10 cellular contexts compared by ENCODE assay signal in genomic region chr5:119365847-119366536, GRCh38. TPM values are rescaled to one million over a fixed set of nuclear protein-coding genes. Genes with fewer than 3 reads are reported as not detected.
DNase-seq lines count a peak whose midpoint lies in the region; ATAC-seq, FAIRE-seq and TF ChIP-seq lines count a peak whose summit lies in the region.
"Had no signal": no experiment of that assay in that cellular context is flagged by ENCODE, and none has a peak within 500 bp of the region (broad histone marks: within the 10 kb centered on the region; RNA-seq: fewer than 3 reads in every experiment).

No MANE protein-coding gene starts in this region.

- peak overlapping the region; percentile 55 to 88 (median 81) for H3K27ac Mint-ChIP-seq in CD14-positive monocyte
- 0 out of 2 replicates have a peak overlapping the region, but pooled peaks have one; percentile 16 for H3K27ac Mint-ChIP-seq in HFFc6
- H3K27ac Mint-ChIP-seq in natural killer cell treated with Interleukin-12 subunit alpha and Interleukin-12 subunit beta and Interleukin-15 and Interleukin-18, amount 100 ng/mL, for 72 hours = peak overlapping the region; percentile 85 to 99

- WGBS in GM12878 (ENCODE audit: insufficient coverage, insufficient replicate concordance, low lambda C conversion rate, missing lambda C conversion rate) = 13% methylated on average over 3 of the region's 3 CpGs

- in situ Hi-C loops in GM12878 (cut with MboI) = no loop called here

- peak overlapping the region; percentile 95 for H3K27ac ChIP-seq in GM12878 (ENCODE audit: control insufficient read depth, insufficient read depth)

- no peak for TF ChIP-seq POLR2A in GM12878 (IDR thresholded peaks at IDR 0.05; ENCODE audit: low read depth, low read length)

- H3K9me3 Mint-ChIP-seq in CD14-positive monocyte (no peaks in the 10 kb centered on the region), HFFc6 (no peaks in the 10 kb centered on the region)
- no peaks in the 10 kb centered on the region for H3K9me3 Mint-ChIP-seq in natural killer cell treated with Interleukin-12 subunit alpha and Interleukin-12 subunit beta and Interleukin-15 and Interleukin-18, amount 100 ng/mL, for 72 hours

- H3K4me3 Mint-ChIP-seq in CD14-positive monocyte = no peak overlapping the region
- H3K4me3 Mint-ChIP-seq in HFFc6 = no peak overlapping the region; the same call in 1 of the 2 replicates
- peak overlapping the region; percentile 71 for H3K4me3 Mint-ChIP-seq in natural killer cell treated with Interleukin-12 subunit alpha and Interleukin-12 subunit beta and Interleukin-15 and Interleukin-18, amount 100 ng/mL, for 72 hours

- H3K4me2 ChIP-seq in GM12878 (ENCODE audit: control insufficient read depth, insufficient read depth) = peak overlapping the region; percentile 75

- H2AFZ ChIP-seq in GM12878 (ENCODE audit: control insufficient read depth, low read depth, low read length) = no peak overlapping the region

- SMC1A ChIA-PET in GM12878 (lab: Charles Lee; ENCODE audit: uncharacterized antibody, unreplicated experiment) = interaction anchor here (0.5 to 26.3 kb wide), 16 partner anchors 14 to 146 kb away, joined by 3 to 1117 read pairs (median 6); partner anchors contain the start of gene TNFAIP8

- no peaks in the 10 kb centered on the region for H3K9me3 ChIP-seq in GM12878 (replicated peaks; ENCODE audit: control insufficient read depth, insufficient read depth, low read length)

- H3K9ac ChIP-seq in GM12878 (ENCODE audit: control insufficient read depth, insufficient read depth, low read length) = 0 out of 2 replicates have a peak overlapping the region, but pooled peaks have one; percentile 21

- H3K79me2 ChIP-seq in GM12878 (ENCODE audit: control insufficient read depth, insufficient read depth, low read length) = peaks cover 98% of the 10 kb centered on the region

- CTCF ChIA-PET in GM12878 (lab: Yijun Ruan, JAX) = interaction anchor here (0.5 to 12.8 kb wide), 8 partner anchors 9 to 381 kb away, joined by 3 to 187 read pairs (median 12); partner anchors contain the start of genes DTWD2 and TNFAIP8

- TF ChIP-seq EP300 in GM12878 (IDR thresholded peaks at IDR 0.05; ENCODE audit: borderline replicate concordance in 1 of 2, control insufficient read depth in 1 of 2, low read depth in 2 of 2, low read length in 2 of 2) = no peak

- peaks cover 51% of the 10 kb centered on the region for H3K4me1 ChIP-seq in GM12878 (ENCODE audit: control insufficient read depth, insufficient read depth, low read length)

- POLR2A ChIA-PET in GM12878 (lab: Charles Lee) = interaction anchor here (0.9 to 20.5 kb wide), 12 partner anchors 8 to 290 kb away, joined by 3 to 657 read pairs (median 4); partner anchors contain the start of gene TNFAIP8

- BruUV-seq in GM12878 (replicated peaks; lab: Mats Ljungman, UMichigan) = TSS peak; percentile 14

- peak overlapping the region; percentile 53 for H3K4me3 ChIP-seq in GM12878

- intact Hi-C loops in CD14-positive monocyte (cut with micrococcal nuclease) = no loop called here
- intact Hi-C loops in GM12878 (cut with micrococcal nuclease; ENCODE audit: unreplicated experiment) = loop anchor here (2.0 kb wide), 1 partner anchor 31 kb away; no protein-coding TSS in a partner anchor

- peaks cover 7% of the 10 kb centered on the region for H4K20me1 ChIP-seq in GM12878 (ENCODE audit: control insufficient read depth, insufficient read depth)

- H3K36me3 Mint-ChIP-seq in CD14-positive monocyte (peaks cover 19 to 41% of the 10 kb centered on the region in 2 donors), HFFc6 (ENCODE audit: low read depth) (no peaks in the 10 kb centered on the region)
- H3K36me3 Mint-ChIP-seq in natural killer cell treated with Interleukin-12 subunit alpha and Interleukin-12 subunit beta and Interleukin-15 and Interleukin-18, amount 100 ng/mL, for 72 hours = peaks cover 38% of the 10 kb centered on the region

- no peak for FAIRE-seq in GM12878 (lab: Jason Lieb, UNC)
- FAIRE-seq: small intestine had no signal

- DNase-seq in CD14-positive monocyte (ENCODE audit: low spot score) (no peak), HFFc6 (no peak), GM12878 (ENCODE audit: low read depth, low spot score) (no peak), NCI-H748 treated with DMSO at 0.1 percent for 48 hours (lab: John Stamatoyannopoulos, UW) (no peak), superior temporal gyrus (ENCODE audit: extremely low spot score) (no peak), globus pallidus (ENCODE audit: low spot score) (no peak)
- no peak for DNase-seq in natural killer cell treated with Interleukin-12 subunit alpha and Interleukin-12 subunit beta and Interleukin-15 and Interleukin-18, amount 100 ng/mL, for 72 hours (ENCODE audit: low spot score)
- DNase-seq: COR-L47, small intestine had no signal

- no peak for TF ChIP-seq RAD21 in GM12878 (IDR thresholded peaks at IDR 0.05; ENCODE audit: insufficient read depth, low read depth, low read length)

- ATAC-seq in GM12878 (no peak), GM18909 (IDR thresholded peaks at IDR 0.05; ENCODE audit: poor library complexity, unreplicated experiment) (no peak)
- ATAC-seq in natural killer cell treated with Interleukin-12 subunit alpha and Interleukin-12 subunit beta and Interleukin-15 and Interleukin-18, amount 100 ng/mL, for 72 hours = no peak

- TF ChIP-seq CTCF in CD14-positive monocyte (IDR thresholded peaks at IDR 0.05) (no peak), HFFc6 (IDR thresholded peaks at IDR 0.05) (no peak), GM12878 (IDR thresholded peaks at IDR 0.05 in 2 of 3, conservative IDR thresholded peaks at IDR 0.05 in 1 of 3; ENCODE audit: control insufficient read depth in 2 of 3, extremely low read depth in 1 of 3, insufficient read depth in 1 of 3, low read depth in 3 of 3, low read length in 3 of 3) (no peak)

- peaks cover 86% of the 10 kb centered on the region for H3K4me1 Mint-ChIP-seq in CD14-positive monocyte
- H3K4me1 Mint-ChIP-seq in HFFc6 (ENCODE audit: low read depth) = peaks cover 79% of the 10 kb centered on the region
- H3K4me1 Mint-ChIP-seq in natural killer cell treated with Interleukin-12 subunit alpha and Interleukin-12 subunit beta and Interleukin-15 and Interleukin-18, amount 100 ng/mL, for 72 hours (ENCODE audit: low read depth in 2 of 2) = peaks cover 72 to 91% of the 10 kb centered on the region in 2 donors

- peaks cover 7 to 11% of the 10 kb centered on the region in 2 experiments; a peak in 3 of 4 replicates for H3K36me3 ChIP-seq in GM12878 (ENCODE audit: control insufficient read depth in 2 of 2, insufficient read depth in 2 of 2, low read length in 1 of 2)

- RAD21 ChIA-PET in GM12878 (lab: Charles Lee; ENCODE audit: unreplicated experiment) = interaction anchor here (0.7 to 17.9 kb wide), 15 partner anchors 8 to 96 kb away, joined by 3 to 501 read pairs (median 5); partner anchors contain the start of gene TNFAIP8

- H3K27me3 ChIP-seq in GM12878 (replicated peaks in 1 of 2; ENCODE audit: control insufficient read depth in 2 of 2, insufficient read depth in 2 of 2, low read length in 1 of 2) = no peaks in the 10 kb centered on the region

- no peaks in the 10 kb centered on the region for H3K27me3 Mint-ChIP-seq in CD14-positive monocyte (ENCODE audit: low read depth in 3 of 3)
- H3K27me3 Mint-ChIP-seq in HFFc6 (ENCODE audit: insufficient read depth) = peaks cover 1% of the 10 kb centered on the region; the same call in 1 of the 2 replicates
- H3K27me3 Mint-ChIP-seq in natural killer cell treated with Interleukin-12 subunit alpha and Interleukin-12 subunit beta and Interleukin-15 and Interleukin-18, amount 100 ng/mL, for 72 hours = no peaks in the 10 kb centered on the region

TF ChIP-seq in GM12878, 131 proteins besides CTCF, POLR2A, EP300 and RAD21:
- no peak for TF ChIP-seq SREBF1 (IDR thresholded peaks at IDR 0.05; ENCODE audit: low read length)
- no peak for TF ChIP-seq CREB1 (IDR thresholded peaks at IDR 0.05; ENCODE audit: low read depth)
- TF ChIP-seq ATF2 (IDR thresholded peaks at IDR 0.05; ENCODE audit: low read length) = 0 out of 2 replicates have a peak, but pooled peaks have one; percentile 8
TF ChIP-seq in GM12878: peak in this region for 1.

RNA-seq across cellular contexts. Expression of gene TNFAIP8, which starts 10.2 kb away (rescaled TPM):
- polyA plus RNA-seq in CD14-positive monocyte = 10 to 100 TPM; 47.0 to 55.5 TPM
- 10 to 100 TPM in 4 of 6 experiments, 1 to 10 TPM in 2; 8.0 to 13.9 (median 10.5) TPM for total RNA-seq in HFFc6 (2021; fragmentation: NEBNext Ultra II Directional; extraction: Animal tissue kit (Norgen Biotek cat#: 25700))
- 75.1 and 80.9 TPM in 2 replicates for total RNA-seq in GM12878 (2013; cell fraction: nucleolus; rRNA removed)
- total RNA-seq in GM12878 (2014; rRNA removed) = 140 and 157 TPM in 2 replicates
- 178 and 183 TPM in 2 replicates for total RNA-seq in GM12878 (2014; rRNA removed; fragmentation: Illumina TruSeq; extraction: Trizol)
- 116 and 124 TPM in 2 replicates for total RNA-seq in GM12878 (2021)
- 51.5 TPM for polyA plus RNA-seq in GM12878 (2011; ENCODE audit: low read depth)
- 169 and 264 TPM in 2 replicates for polyA plus RNA-seq in GM12878 (2011; rRNA removed)
- polyA plus RNA-seq in GM12878 (2011; cell fraction: cytosol; rRNA removed) = 66.2 and 70.2 TPM in 2 replicates
- 51.6 and 57.2 TPM in 2 replicates for polyA plus RNA-seq in GM12878 (2011; cell fraction: nucleus; rRNA removed)
- polyA plus RNA-seq in GM12878 (2012) = 82.6 and 119 TPM in 2 replicates
- polyA plus RNA-seq in GM12878 (2014; fragmentation: Illumina TruSeq; extraction: Trizol) = 180 and 219 TPM in 2 replicates
- polyA plus RNA-seq in GM12878 (2014; fragmentation: Nextera tagmentation; extraction: Ambion mirVana) = 100 to 1,000 TPM; 217 to 324 TPM
- polyA plus RNA-seq in GM12878 (2014; rRNA removed) = 108 and 144 TPM in 2 replicates
- polyA plus RNA-seq in GM12878 (2016; fragmentation: Nextera tagmentation; extraction: Ambion mirVana) = 100 to 1,000 TPM; 177 to 181 TPM
- polyA minus RNA-seq in GM12878 (2011; rRNA and poly(A)+ RNA removed) = 69.6 and 132 TPM in 2 replicates
- 56.4 and 60.0 TPM in 2 replicates for polyA minus RNA-seq in GM12878 (2011; cell fraction: cytosol; rRNA and poly(A)+ RNA removed)
- polyA minus RNA-seq in GM12878 (2011; cell fraction: nucleus; rRNA and poly(A)+ RNA removed) = 30.6 and 45.0 TPM in 2 replicates
- total RNA-seq in natural killer cell treated with Interleukin-12 subunit alpha and Interleukin-12 subunit beta and Interleukin-15 and Interleukin-18, amount 100 ng/mL, for 72 hours = 100 to 1,000 TPM; 131 to 333 TPM

Comparison
In these comparisons a context has a peak if more than half of its experiments do, and no peak if none do; other contexts are left out.
1. H3K27ac Mint-ChIP-seq: peak in every context shown above with its lines; median percentile 92 in natural killer cell treated with Interleukin-12 subunit alpha and Interleukin-12 subunit beta and Interleukin-15 and Interleukin-18, amount 100 ng/mL, for 72 hours; 81 in CD14-positive monocyte; 16 in HFFc6.
2. RNA of gene TNFAIP8, which starts 10.2 kb away (total RNA-seq): 131 to 333 TPM in natural killer cell treated with Interleukin-12 subunit alpha and Interleukin-12 subunit beta and Interleukin-15 and Interleukin-18, amount 100 ng/mL, for 72 hours and 75.1 to 183 TPM in GM12878; 8.0 to 13.9 TPM in HFFc6; every median in the first group is over 4 times any median in the second.